12 cellular contexts compared by ENCODE assay signal in the genomic region with DNA sequence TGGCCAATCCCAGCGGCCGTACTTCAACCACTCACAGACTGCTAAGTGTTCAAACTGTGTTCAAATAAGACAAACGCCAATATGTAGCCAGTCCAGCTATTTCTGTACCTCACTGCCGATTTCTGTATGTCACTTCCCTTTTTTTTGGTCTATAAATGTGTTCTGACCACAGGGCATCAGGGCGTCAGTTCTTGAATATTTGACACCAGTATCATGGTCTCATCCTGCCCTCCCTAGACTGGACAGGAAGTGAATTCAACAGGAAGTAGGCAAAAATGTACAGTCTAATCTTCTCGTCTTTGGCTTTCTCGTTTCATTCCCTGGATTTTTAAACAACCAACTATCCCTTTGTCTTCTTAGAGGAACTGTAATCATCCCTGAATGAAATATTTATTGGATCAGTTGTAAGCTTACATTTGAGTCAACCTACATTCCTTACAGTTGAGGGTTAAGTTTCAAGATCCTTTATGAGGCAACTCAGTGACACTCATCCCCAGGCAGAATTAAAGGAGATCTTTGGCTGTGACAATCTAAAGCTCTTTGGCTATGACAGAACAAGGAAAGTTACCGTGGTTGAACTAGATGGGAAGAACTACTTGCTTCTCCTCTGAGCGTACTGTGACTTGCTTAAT.
DNase-seq lines count a peak whose midpoint lies in the region; ATAC-seq and TF ChIP-seq lines count a peak whose summit lies in the region.
"Had no signal": no experiment of that assay in that cellular context is flagged by ENCODE, and none has a peak within 500 bp of the region (broad histone marks: within the 10 kb centered on the region; RNA-seq: fewer than 3 reads in every experiment).

No MANE protein-coding gene starts in this region.

- peak overlapping the region; percentile 68 for H3K27ac ChIP-seq in left ventricle myocardium inferior (replicated peaks)

- no peak for TF ChIP-seq CTCF in left ventricle myocardium inferior (IDR thresholded peaks at IDR 0.05; ENCODE audit: borderline replicate concordance)

- peaks cover 0 to 3% of the 10 kb centered on the region in 2 donors for H3K36me3 Mint-ChIP-seq in stimulated activated naive B cell treated with anti-CD40 and anti-IgM and Interleukin-4, amounts not matched to agents 10 μg/mL and 1 μg/mL and 100 μg/mL, for 72 hours

- peaks cover 50% of the 10 kb centered on the region for H3K4me1 ChIP-seq in left ventricle myocardium inferior

- DNase-seq in left ventricle myocardium inferior (no peak), left ventricle myocardium superior (no peak), SKM-1 (lab: John Stamatoyannopoulos, UW; ENCODE audit: unreplicated experiment) (peak; percentile 18), NCI-H187 (lab: John Stamatoyannopoulos, UW) (no peak)
- DNase-seq in stimulated activated naive B cell treated with anti-CD40 and anti-IgM and Interleukin-4, amounts not matched to agents 10 μg/mL and 1 μg/mL and 100 μg/mL, for 72 hours, result no peak
- no peak for DNase-seq in stimulated activated CD8-positive, alpha-beta memory T cell treated with anti-CD3 and anti-CD28 coated beads, Interleukin-4, amount 100 ng/mL, for 48 hours
- DNase-seq: NCI-H1092; small intestine; stimulated activated naive CD4-positive, alpha-beta T cell treated with Interleukin-2 at 50 U/mL for 16 hours had no signal

- intact Hi-C loops in left ventricle myocardium inferior (cut with micrococcal nuclease) (no loop called here), left ventricle myocardium superior (cut with micrococcal nuclease) (no loop called here)

- ATAC-seq in left ventricle myocardium superior, result no peak
- ATAC-seq in HG03103 (IDR thresholded peaks at IDR 0.05; ENCODE audit: low read depth, unreplicated experiment), result peak; percentile 42
- ATAC-seq in stimulated activated naive B cell treated with anti-CD40 and anti-IgM and Interleukin-4, amounts not matched to agents 10 μg/mL and 1 μg/mL and 100 μg/mL, for 72 hours (replicated peaks), result peak; percentile 82 to 84
- ATAC-seq in GM21737 (IDR thresholded peaks at IDR 0.05; ENCODE audit: unreplicated experiment), result no peak
- ATAC-seq: Right ventricle myocardium inferior had no signal

- H3K9me3 ChIP-seq in left ventricle myocardium inferior (replicated peaks), result no peaks in the 10 kb centered on the region

- H3K27ac Mint-ChIP-seq in stimulated activated naive B cell treated with anti-CD40 and anti-IgM and Interleukin-4, amounts not matched to agents 10 μg/mL and 1 μg/mL and 100 μg/mL, for 72 hours, result no peak overlapping the region

- H3K27me3 Mint-ChIP-seq in stimulated activated naive B cell treated with anti-CD40 and anti-IgM and Interleukin-4, amounts not matched to agents 10 μg/mL and 1 μg/mL and 100 μg/mL, for 72 hours, result peaks cover 0 to 4% of the 10 kb centered on the region in 2 donors

- H3K9me3 Mint-ChIP-seq in stimulated activated naive B cell treated with anti-CD40 and anti-IgM and Interleukin-4, amounts not matched to agents 10 μg/mL and 1 μg/mL and 100 μg/mL, for 72 hours, result peaks cover 5 to 7% of the 10 kb centered on the region in 2 donors

- no peak overlapping the region for H3K4me3 ChIP-seq in left ventricle myocardium inferior

- H3K36me3 ChIP-seq in left ventricle myocardium inferior, result peaks cover 6% of the 10 kb centered on the region

- H3K4me3 Mint-ChIP-seq in stimulated activated naive B cell treated with anti-CD40 and anti-IgM and Interleukin-4, amounts not matched to agents 10 μg/mL and 1 μg/mL and 100 μg/mL, for 72 hours, result no peak overlapping the region

- peaks cover 5 to 18% of the 10 kb centered on the region in 2 donors for H3K4me1 Mint-ChIP-seq in stimulated activated naive B cell treated with anti-CD40 and anti-IgM and Interleukin-4, amounts not matched to agents 10 μg/mL and 1 μg/mL and 100 μg/mL, for 72 hours

- no peaks in the 10 kb centered on the region for H3K27me3 ChIP-seq in left ventricle myocardium inferior (ENCODE audit: low read depth)

Comparison
In these comparisons a context has a peak if more than half of its experiments do, and no peak if none do; other contexts are left out.
1. ATAC-seq: peak in HG03103 (single experiment) and stimulated activated naive B cell treated with anti-CD40 and anti-IgM and Interleukin-4, amounts not matched to agents 10 μg/mL and 1 μg/mL and 100 μg/mL, for 72 hours (2 of 2); none in left ventricle myocardium superior (single experiment) and GM21737 (single experiment).